28 cellular contexts compared by ENCODE assay signal in genomic region chr14:93747102-93747501, GRCh38. TPM values are rescaled to one million over a fixed set of nuclear protein-coding genes. Genes with fewer than 3 reads are reported as not detected.
A peak's percentile ranks its signal among the peaks of the same experiment; 100 is the strongest.
DNase-seq lines count a peak whose midpoint lies in the region; ATAC-seq and TF ChIP-seq lines count a peak whose summit lies in the region.
"Had no signal": no experiment of that assay in that cellular context is flagged by ENCODE, and none has a peak within 500 bp of the region (broad histone marks: within the 10 kb centered on the region; RNA-seq: fewer than 3 reads in every experiment).

No MANE protein-coding gene starts in this region.

- H3K27ac Mint-ChIP-seq in H9 (no peak overlapping the region; a peak in 1 of 7 replicates), neural crest cell (ENCODE audit: unreplicated experiment) (peak overlapping the region; percentile 70)
- H3K27ac Mint-ChIP-seq: activated naive CD8-positive, alpha-beta T cell treated with anti-CD3 and anti-CD28 coated beads for 36 hours; activated T-cell treated with anti-CD3 and anti-CD28 coated beads, Interleukin-2, amount 50 U/mL, for 24 hours; T-helper 1 cell treated with Interleukin-12 subunit alpha and Interleukin-12 subunit beta and Interleukin-4 antibody, amounts not matched to agents 30 μg/mL and 1 μg/mL, for 36 hours had no signal

- WGBS in H9 (ENCODE audit: extremely low coverage, insufficient read length, low lambda C conversion rate): no CpG with 5 or more reads among the region's 15 CpGs
- 76% methylated on average over 15 of the region's 15 CpGs for WGBS in suprapubic skin

- 0 out of 2 replicates have a peak overlapping the region, but pooled peaks have one; percentile 3 for H3K14ac ChIP-seq in H9 (ENCODE audit: insufficient read depth, low read length)

- H3K36me3 ChIP-seq in stomach smooth muscle (ENCODE audit: control insufficient read depth in 2 of 2, insufficient read depth in 2 of 2, low read length in 2 of 2): peaks cover 0 to 5% of the 10 kb centered on the region in 2 donors
- H3K36me3 ChIP-seq in suprapubic skin: no peaks in the 10 kb centered on the region
- H3K36me3 ChIP-seq: ascending aorta, BLaER1, esophagus squamous epithelium, vagina had no signal

- intact Hi-C loops in dorsolateral prefrontal cortex (cut with DNase I): no loop called here

- H3K36me3 Mint-ChIP-seq in H9 (ENCODE audit: insufficient read depth in 1 of 3, low read depth in 3 of 3) (no peaks in the 10 kb centered on the region; a peak in 1 of 7 replicates), neural crest cell (ENCODE audit: low read depth) (no peaks in the 10 kb centered on the region)
- H3K36me3 Mint-ChIP-seq: activated naive CD8-positive, alpha-beta T cell treated with anti-CD3 and anti-CD28 coated beads for 36 hours had no signal

- TF ChIP-seq POLR2A in suprapubic skin (IDR thresholded peaks at IDR 0.05): no peak

- H2AK5ac ChIP-seq in H9 (ENCODE audit: insufficient read length, low read length): no peak overlapping the region

- H3K27ac ChIP-seq in H9 (ENCODE audit: insufficient read length, low read depth, low read length) (no peak overlapping the region), dorsolateral prefrontal cortex (peak overlapping the region in 36 of 59 donors; percentile 1 to 97 (median 90)), stomach smooth muscle (ENCODE audit: low read length) (peak overlapping the region; percentile 53), suprapubic skin (no peak overlapping the region)
- H3K27ac ChIP-seq: ascending aorta, BLaER1, skin epidermis, vagina had no signal

- no peak overlapping the region for H4K5ac ChIP-seq in H9 (ENCODE audit: insufficient read length, low read depth, low read length)

- H3T11ph ChIP-seq in H9 (ENCODE audit: low read length): no peak overlapping the region

- H4K8ac ChIP-seq in H9 (replicated peaks; ENCODE audit: insufficient read length, low read depth, low read length): no peak overlapping the region

- no peak overlapping the region for H2BK120ac ChIP-seq in H9 (ENCODE audit: low read depth, low read length, poor library complexity, severe bottlenecking)

- ATAC-seq in GM19351 (IDR thresholded peaks at IDR 0.05; ENCODE audit: unreplicated experiment): no peak
- ATAC-seq: GM12878 had no signal

- no peak overlapping the region for H2BK20ac ChIP-seq in H9 (ENCODE audit: low read depth, low read length, poor library complexity, severe bottlenecking)

- H3K18ac ChIP-seq in H9 (ENCODE audit: insufficient read length, low read depth, low read length): no peak overlapping the region

- no peaks in the 10 kb centered on the region for H3K27me3 ChIP-seq in H9 (ENCODE audit: insufficient read depth, low read length)
- H3K27me3 ChIP-seq in dorsolateral prefrontal cortex: peaks cover 0 to 9% (median 0%) of the 10 kb centered on the region in 45 donors
- no peaks in the 10 kb centered on the region for H3K27me3 ChIP-seq in stomach smooth muscle (ENCODE audit: control insufficient read depth in 1 of 2, insufficient read depth in 2 of 2, low read length in 2 of 2)
- H3K27me3 ChIP-seq in suprapubic skin: peaks cover 3% of the 10 kb centered on the region
- H3K27me3 ChIP-seq: ascending aorta, BLaER1, esophagus squamous epithelium, vagina had no signal

- TF ChIP-seq CTCF in H9 (conservative IDR thresholded peaks at IDR 0.05) (no peak), dorsolateral prefrontal cortex (IDR thresholded peaks at IDR 0.05 in 54 of 56, conservative IDR thresholded peaks at IDR 0.05 in 2 of 56; ENCODE audit: low read depth in 1 of 56, partially characterized antibody in 56 of 56) (no peak), neural crest cell (conservative IDR thresholded peaks at IDR 0.05) (no peak), suprapubic skin (IDR thresholded peaks at IDR 0.05) (no peak)

- H3K79me2 ChIP-seq in H9 (ENCODE audit: insufficient read depth, low read length): no peaks in the 10 kb centered on the region

- H3K4me2 ChIP-seq in H9 (ENCODE audit: insufficient read depth, insufficient read length, low read length): no peak overlapping the region
- H3K4me2 ChIP-seq: BLaER1 had no signal

- H3K4me3 Mint-ChIP-seq in H9 (no peak overlapping the region; a peak in 1 of 5 replicates), neural crest cell (no peak overlapping the region)
- H3K4me3 Mint-ChIP-seq: activated naive CD8-positive, alpha-beta T cell treated with anti-CD3 and anti-CD28 coated beads for 36 hours; activated T-cell treated with anti-CD3 and anti-CD28 coated beads, Interleukin-2, amount 50 U/mL, for 24 hours; central memory CD8-positive, alpha-beta T cell; T-helper 1 cell treated with Interleukin-12 subunit alpha and Interleukin-12 subunit beta and Interleukin-4 antibody, amounts not matched to agents 30 μg/mL and 1 μg/mL, for 36 hours had no signal

- no peak overlapping the region for H3K4ac ChIP-seq in H9 (ENCODE audit: low read depth, low read length)

- H3K4me1 ChIP-seq in H9 (ENCODE audit: insufficient read depth, low read length) (no peaks in the 10 kb centered on the region), stomach smooth muscle (ENCODE audit: control insufficient read depth, insufficient read depth, low read length) (peaks cover 46% of the 10 kb centered on the region), suprapubic skin (no peaks in the 10 kb centered on the region)
- H3K4me1 ChIP-seq: ascending aorta, vagina had no signal

- H3K4me3 ChIP-seq in dorsolateral prefrontal cortex (no peak overlapping the region), stomach smooth muscle (ENCODE audit: low read length in 2 of 2) (no peak overlapping the region), suprapubic skin (no peak overlapping the region)
- H3K4me3 ChIP-seq: ascending aorta, BLaER1, esophagus squamous epithelium, GM12878, skin epidermis, vagina had no signal

- H3K4me1 Mint-ChIP-seq in H9 (peaks cover 18 to 19% of the 10 kb centered on the region in 2 experiments), neural crest cell (peaks cover 58% of the 10 kb centered on the region)
- H3K4me1 Mint-ChIP-seq: activated naive CD8-positive, alpha-beta T cell treated with anti-CD3 and anti-CD28 coated beads for 36 hours; central memory CD8-positive, alpha-beta T cell had no signal

- H3K9ac ChIP-seq in H9 (ENCODE audit: extremely low read depth, insufficient read length, low read length): no peak overlapping the region
- no peak overlapping the region for H3K9ac ChIP-seq in stomach smooth muscle (ENCODE audit: low read length in 2 of 2)
- H3K9ac ChIP-seq: BLaER1 had no signal

- H3K23me2 ChIP-seq in H9 (ENCODE audit: insufficient read length, low read depth, low read length, poor library complexity, severe bottlenecking): no peaks in the 10 kb centered on the region

- H3K79me1 ChIP-seq in H9 (ENCODE audit: insufficient read depth, low read depth, low read length, poor library complexity, severe bottlenecking): no peaks in the 10 kb centered on the region

- no peak overlapping the region for H3K23ac ChIP-seq in H9 (ENCODE audit: insufficient read length, low read depth, low read length)

- H3K27me3 Mint-ChIP-seq in H9 (ENCODE audit: low read depth): no peaks in the 10 kb centered on the region; the same call in 1 of the 2 replicates
- no peaks in the 10 kb centered on the region for H3K27me3 Mint-ChIP-seq in neural crest cell (ENCODE audit: low read depth)

- H3K9me3 Mint-ChIP-seq in H9 (no peaks in the 10 kb centered on the region), neural crest cell (no peaks in the 10 kb centered on the region)
- H3K9me3 Mint-ChIP-seq: activated naive CD8-positive, alpha-beta T cell treated with anti-CD3 and anti-CD28 coated beads for 36 hours; activated T-cell treated with anti-CD3 and anti-CD28 coated beads, Interleukin-2, amount 50 U/mL, for 24 hours; central memory CD8-positive, alpha-beta T cell; T-helper 1 cell treated with Interleukin-12 subunit alpha and Interleukin-12 subunit beta and Interleukin-4 antibody, amounts not matched to agents 30 μg/mL and 1 μg/mL, for 36 hours had no signal

- no peaks in the 10 kb centered on the region for H4K20me1 ChIP-seq in H9 (ENCODE audit: control insufficient read depth, insufficient read depth, insufficient read length)
- H4K20me1 ChIP-seq: BLaER1 had no signal

- no peak for TF ChIP-seq EP300 in suprapubic skin (IDR thresholded peaks at IDR 0.05)

- no peak overlapping the region for H3K56ac ChIP-seq in H9 (ENCODE audit: insufficient read length, low read depth, low read length)

- H2BK15ac ChIP-seq in H9 (ENCODE audit: low read depth, low read length): no peak overlapping the region

- no peak overlapping the region for H2BK5ac ChIP-seq in H9 (ENCODE audit: insufficient read length, low read length)

- no peak overlapping the region for H2AFZ ChIP-seq in H9 (ENCODE audit: low read length)

- no peak for DNase-seq in H9
- peak; percentile 19 to 80 (median 65) for DNase-seq in dorsolateral prefrontal cortex
- no peak for DNase-seq in neural crest cell (ENCODE audit: low read depth, low spot score)
- no peak for DNase-seq in H4 (ENCODE audit: low spot score)
- no peak for DNase-seq in suprapubic skin (ENCODE audit: low spot score in 2 of 2)
- DNase-seq: activated CD4-positive, alpha-beta T cell treated with anti-CD3 and anti-CD28 coated beads, Interleukin-2, amount 50 U/mL, for 1 hour; activated CD4-positive, CD25-positive, alpha-beta regulatory T cell; activated effector memory CD4-positive, alpha-beta T cell treated with anti-CD3 and anti-CD28 coated beads, Interleukin-2, amount 50 U/mL, for 16 hours; activated naive CD8-positive, alpha-beta T cell treated with anti-CD3 and anti-CD28 coated beads for 36 hours; activated T-cell treated with anti-CD3 and anti-CD28 coated beads, Interleukin-2, amount 50 U/mL, for 24 hours; dermis blood vessel endothelial cell; esophagus squamous epithelium; foreskin melanocyte; KG1; NCI-H1105; NCI-H187; stimulated activated naive CD4-positive, alpha-beta T cell had no signal

- no peak overlapping the region for H2BK12ac ChIP-seq in H9 (ENCODE audit: insufficient read length, low read depth, low read length)

- H3K9me3 ChIP-seq in H9 (ENCODE audit: control insufficient read depth, low read depth, low read length) (no peaks in the 10 kb centered on the region), stomach smooth muscle (ENCODE audit: control insufficient read depth in 2 of 2, low read length in 2 of 2) (no peaks in the 10 kb centered on the region), suprapubic skin (no peaks in the 10 kb centered on the region)
- H3K9me3 ChIP-seq: ascending aorta, BLaER1, esophagus squamous epithelium, vagina had no signal

- H4K91ac ChIP-seq in H9 (ENCODE audit: insufficient read length, low read depth, low read length): no peak overlapping the region

RNA-seq across cellular contexts. Expression of gene PRIMA1, which starts 41.2 kb away (rescaled TPM):
- total RNA-seq in H9 (2021): 1.7 and 2.3 TPM in 2 replicates
- total RNA-seq in dorsolateral prefrontal cortex: 10 to 100 TPM in 75 of 120 experiments, 1 to 10 TPM in 45; 1.8 to 88.2 (median 11.1) TPM
- 2.0 and 2.1 TPM in 2 replicates for total RNA-seq in neural crest cell
- total RNA-seq in H4 (2014; rRNA removed; shearing (Covaris generic)): 0.04 TPM in 2 replicates
- total RNA-seq in suprapubic skin: 1 to 10 TPM; 3.1 to 6.1 (median 3.6) TPM
- total RNA-seq: activated naive CD8-positive, alpha-beta T cell treated with anti-CD3 and anti-CD28 coated beads for 36 hours; dermis blood vessel endothelial cell; GM12878; MCF 10A; renal cortical epithelial cell had no signal

Comparison
In these comparisons a context has a peak if more than half of its experiments do, and no peak if none do; other contexts are left out.
1. DNase-seq: peak in dorsolateral prefrontal cortex (10 of 10); none in H9 (single experiment), neural crest cell (single experiment), H4 (single experiment) and suprapubic skin (0 of 2).
2. H3K27ac ChIP-seq: peak in dorsolateral prefrontal cortex (36 of 59) and stomach smooth muscle (single experiment); none in H9 (single experiment) and suprapubic skin (single experiment).